In genomic region chr16:5206331-5206990, GRCh38 we compare ENCODE assay signal across 18 cellular contexts.
"Had no signal": no experiment of that assay in that cellular context is flagged by ENCODE, and none has a peak within 500 bp of the region (broad histone marks: within the 10 kb centered on the region; RNA-seq: fewer than 3 reads in every experiment).

No MANE protein-coding gene starts in this region.

- H3K4me3 Mint-ChIP-seq: endodermal cell, memory B cell, naive B cell, nephron progenitor cell had no signal

- H3K4me3 ChIP-seq: coronary artery, heart left ventricle, right atrium auricular region, sigmoid colon, skin epidermis, stomach had no signal

- H3K27me3 ChIP-seq: foreskin keratinocyte, right atrium auricular region, sigmoid colon, stomach had no signal

- H3K36me3 Mint-ChIP-seq: memory B cell, naive B cell had no signal

- DNase-seq: effector CD4-positive, alpha-beta T cell; endodermal cell; erythroblast; foreskin keratinocyte; heart left ventricle; hippocampal formation; kidney glomerular epithelial cell; naive B cell; nephron progenitor cell; sigmoid colon; stimulated activated CD4-positive, alpha-beta T cell treated with anti-CD3 and anti-CD28 coated beads, Interleukin-12 subunit alpha, Interleukin-12 subunit beta, amount 100 ng/mL, for 4 hours; stimulated activated naive CD4-positive, alpha-beta T cell; stomach; trophoblast cell had no signal

- H3K4me1 ChIP-seq: foreskin keratinocyte, heart left ventricle, right atrium auricular region, sigmoid colon, stomach had no signal

- H3K27ac Mint-ChIP-seq: endodermal cell, memory B cell, naive B cell, nephron progenitor cell had no signal

- H3K36me3 ChIP-seq: heart left ventricle, right atrium auricular region, sigmoid colon, stomach had no signal

- H3K9me3 ChIP-seq: heart left ventricle, right atrium auricular region, sigmoid colon, stomach had no signal

- H3K4me1 Mint-ChIP-seq: memory B cell, naive B cell, nephron progenitor cell had no signal

- H3K27ac ChIP-seq: coronary artery, foreskin keratinocyte, heart left ventricle, right atrium auricular region, sigmoid colon, skin epidermis, stomach had no signal
